ENCODE assay signal across 10 cellular contexts in genomic region chr19:35755160-35755549, GRCh38. TPM values are rescaled to one million over a fixed set of nuclear protein-coding genes. Genes with fewer than 3 reads are reported as not detected.
DNase-seq lines count a peak whose midpoint lies in the region; ATAC-seq and TF ChIP-seq lines count a peak whose summit lies in the region.
"Had no signal": no experiment of that assay in that cellular context is flagged by ENCODE, and none has a peak within 500 bp of the region (broad histone marks: within the 10 kb centered on the region; RNA-seq: fewer than 3 reads in every experiment).

No MANE protein-coding gene starts in this region.

- H2BK12ac ChIP-seq in mesenchymal stem cell (ENCODE audit: low read length in 2 of 2): peak overlapping the region in 1 of 2 experiments; percentile 88

- CTCF ChIA-PET in activated CD8-positive, alpha-beta memory T cell treated with anti-CD3 and anti-CD28 coated beads, Interleukin-2, amount 10 ng/mL, durations not matched to agents 7 days and 5 days (lab: Charles Lee): no interaction called here

- peaks cover 2% of the 10 kb centered on the region for H3K36me3 Mint-ChIP-seq in activated T-cell treated with anti-CD3 and anti-CD28 coated beads, Interleukin-2, amount 50 U/mL, for 4 hours (ENCODE audit: insufficient read depth)
- peaks cover 8% of the 10 kb centered on the region for H3K36me3 Mint-ChIP-seq in chondrocyte (ENCODE audit: low read depth)
- H3K36me3 Mint-ChIP-seq in activated CD8-positive, alpha-beta memory T cell treated with anti-CD3 and anti-CD28 coated beads, Interleukin-2, amount 10 ng/mL, durations not matched to agents 7 days and 5 days: peaks cover 15% of the 10 kb centered on the region

- peak overlapping the region; percentile 44 for H2BK15ac ChIP-seq in mesenchymal stem cell (ENCODE audit: low read depth, poor library complexity, severe bottlenecking)

- H2AFZ ChIP-seq in mesenchymal stem cell (ENCODE audit: low read depth, low read length): no peak overlapping the region

- WGBS in mesenchymal stem cell: 69% methylated on average over 16 of the region's 16 CpGs

- H3K4me3 ChIP-seq in mesenchymal stem cell (ENCODE audit: insufficient read depth in 1 of 2, low read depth in 1 of 2, low read length in 2 of 2) (peak overlapping the region in 1 of 2 experiments; percentile 99), thoracic aorta (peak overlapping the region; percentile 77)

- H3K27ac Mint-ChIP-seq in chondrocyte (ENCODE audit: unreplicated experiment): peak overlapping the region; percentile 53
- H3K27ac Mint-ChIP-seq in activated CD8-positive, alpha-beta memory T cell treated with anti-CD3 and anti-CD28 coated beads, Interleukin-2, amount 10 ng/mL, durations not matched to agents 7 days and 5 days: no peak overlapping the region

- DNase-seq in activated T-cell treated with anti-CD3 and anti-CD28 coated beads, Interleukin-2, amount 50 U/mL, for 4 hours: no peak
- DNase-seq in activated T-cell treated with anti-CD3 and anti-CD28 coated beads, Interleukin-2, amount 50 U/mL, for 48 hours: no peak
- DNase-seq in chondrocyte (ENCODE audit: low spot score) (no peak), mesenchymal stem cell (no peak), thoracic aorta (ENCODE audit: low spot score) (no peak), NCI-H1092 (lab: John Stamatoyannopoulos, UW) (no peak)
- DNase-seq in activated CD8-positive, alpha-beta memory T cell treated with anti-CD3 and anti-CD28 coated beads, Interleukin-2, amount 10 ng/mL, durations not matched to agents 7 days and 5 days: no peak

- H4K91ac ChIP-seq in mesenchymal stem cell (ENCODE audit: low read length): peak overlapping the region; percentile 85

- no peak for TF ChIP-seq CTCF in chondrocyte (IDR thresholded peaks at IDR 0.05)
- TF ChIP-seq CTCF in thoracic aorta (IDR thresholded peaks at IDR 0.05): no peak

- no peaks in the 10 kb centered on the region for H3K9me3 ChIP-seq in mesenchymal stem cell (ENCODE audit: control insufficient read depth, low read length)
- H3K9me3 ChIP-seq in thoracic aorta: no peaks in the 10 kb centered on the region

- no peak for ATAC-seq in activated T-cell treated with anti-CD3 and anti-CD28 coated beads, Interleukin-2, amount 50 U/mL, for 4 hours
- ATAC-seq in thoracic aorta (ENCODE audit: insufficient number of reproducible peaks, low FRiP score, low read depth): no peak
- ATAC-seq in activated CD8-positive, alpha-beta memory T cell treated with anti-CD3 and anti-CD28 coated beads, Interleukin-2, amount 10 ng/mL, durations not matched to agents 7 days and 5 days: no peak
- no peak for ATAC-seq in GM21576 (IDR thresholded peaks at IDR 0.05; ENCODE audit: unreplicated experiment)

- no peak overlapping the region for H3K4me2 ChIP-seq in mesenchymal stem cell (ENCODE audit: low read length, poor library complexity, severe bottlenecking)
- H3K4me2 ChIP-seq: KMS-11 had no signal

- no peaks in the 10 kb centered on the region for H3K27me3 ChIP-seq in mesenchymal stem cell (ENCODE audit: control insufficient read depth in 1 of 2, insufficient read depth in 1 of 2, low read length in 2 of 2)
- H3K27me3 ChIP-seq in thoracic aorta (replicated peaks; ENCODE audit: insufficient read depth): no peaks in the 10 kb centered on the region

- no peaks in the 10 kb centered on the region for H3K9me3 Mint-ChIP-seq in activated T-cell treated with anti-CD3 and anti-CD28 coated beads, Interleukin-2, amount 50 U/mL, for 4 hours
- H3K9me3 Mint-ChIP-seq in chondrocyte (ENCODE audit: low read depth): no peaks in the 10 kb centered on the region
- H3K9me3 Mint-ChIP-seq in activated CD8-positive, alpha-beta memory T cell treated with anti-CD3 and anti-CD28 coated beads, Interleukin-2, amount 10 ng/mL, durations not matched to agents 7 days and 5 days (ENCODE audit: low read depth): no peaks in the 10 kb centered on the region

- H3K36me3 ChIP-seq in mesenchymal stem cell (ENCODE audit: control insufficient read depth in 1 of 2, insufficient read depth in 2 of 2, low read depth in 1 of 2, low read length in 2 of 2) (peaks cover 41 to 56% of the 10 kb centered on the region in 2 experiments), thoracic aorta (peaks cover 19% of the 10 kb centered on the region)

- peak overlapping the region; percentile 99 for H3K9ac ChIP-seq in mesenchymal stem cell (ENCODE audit: low read length)
- H3K9ac ChIP-seq: KMS-11 had no signal

- H2BK120ac ChIP-seq in mesenchymal stem cell (ENCODE audit: low read depth, low read length): peak overlapping the region; percentile 91

- H3K27me3 Mint-ChIP-seq in activated T-cell treated with anti-CD3 and anti-CD28 coated beads, Interleukin-2, amount 50 U/mL, for 4 hours (ENCODE audit: low read depth): peaks cover 5% of the 10 kb centered on the region
- no peaks in the 10 kb centered on the region for H3K27me3 Mint-ChIP-seq in chondrocyte (ENCODE audit: low read depth)
- H3K27me3 Mint-ChIP-seq in activated CD8-positive, alpha-beta memory T cell treated with anti-CD3 and anti-CD28 coated beads, Interleukin-2, amount 10 ng/mL, durations not matched to agents 7 days and 5 days: no peaks in the 10 kb centered on the region

- H3K4me1 ChIP-seq in mesenchymal stem cell (ENCODE audit: control insufficient read depth, insufficient read depth, low read depth, low read length) (peaks cover 35% of the 10 kb centered on the region), thoracic aorta (ENCODE audit: control insufficient read depth in 1 of 2, low read depth in 2 of 2) (peaks cover 11 to 51% of the 10 kb centered on the region in 2 donors)

- no peak overlapping the region for H2BK5ac ChIP-seq in mesenchymal stem cell (ENCODE audit: low read depth, low read length, poor library complexity, severe bottlenecking)

- H4K8ac ChIP-seq in mesenchymal stem cell (ENCODE audit: low read length): peak overlapping the region; percentile 83

- peaks cover 29% of the 10 kb centered on the region for H3K4me1 Mint-ChIP-seq in activated T-cell treated with anti-CD3 and anti-CD28 coated beads, Interleukin-2, amount 50 U/mL, for 4 hours (ENCODE audit: low read depth)
- peaks cover 40% of the 10 kb centered on the region for H3K4me1 Mint-ChIP-seq in chondrocyte (ENCODE audit: low read depth)
- H3K4me1 Mint-ChIP-seq in activated CD8-positive, alpha-beta memory T cell treated with anti-CD3 and anti-CD28 coated beads, Interleukin-2, amount 10 ng/mL, durations not matched to agents 7 days and 5 days: peaks cover 31% of the 10 kb centered on the region

- H3K79me1 ChIP-seq in mesenchymal stem cell (replicated peaks; ENCODE audit: low read length, poor library complexity, severe bottlenecking): peaks cover 33% of the 10 kb centered on the region

- H3K4ac ChIP-seq in mesenchymal stem cell (ENCODE audit: low read depth in 1 of 2, low read length in 2 of 2): peak overlapping the region in 1 of 2 experiments; percentile 87

- H3K27ac ChIP-seq in mesenchymal stem cell (ENCODE audit: low read length, poor library complexity, severe bottlenecking): no peak overlapping the region
- peak overlapping the region; percentile 98 to 99 for H3K27ac ChIP-seq in thoracic aorta
- H3K27ac ChIP-seq: C4-2B, KMS-11 had no signal

- H3K18ac ChIP-seq in mesenchymal stem cell (ENCODE audit: low read depth in 1 of 2, low read length in 2 of 2): peak overlapping the region; percentile 69 to 100

- H3K23ac ChIP-seq in mesenchymal stem cell (ENCODE audit: low read length in 2 of 2): peak overlapping the region in 1 of 2 experiments; percentile 50

- H3K4me3 Mint-ChIP-seq in activated T-cell treated with anti-CD3 and anti-CD28 coated beads, Interleukin-2, amount 50 U/mL, for 4 hours: peak overlapping the region; percentile 24
- no peak overlapping the region for H3K4me3 Mint-ChIP-seq in chondrocyte (ENCODE audit: unreplicated experiment)
- no peak overlapping the region for H3K4me3 Mint-ChIP-seq in activated CD8-positive, alpha-beta memory T cell treated with anti-CD3 and anti-CD28 coated beads, Interleukin-2, amount 10 ng/mL, durations not matched to agents 7 days and 5 days

- no peak overlapping the region for H2AK5ac ChIP-seq in mesenchymal stem cell (ENCODE audit: low read length, severe bottlenecking)

- H3K14ac ChIP-seq in mesenchymal stem cell (ENCODE audit: low read length in 2 of 2): peak overlapping the region in 1 of 2 experiments; percentile 13

RNA-seq across cellular contexts. Expression of gene HSPB6, which starts 1.7 kb away (rescaled TPM):
- total RNA-seq in activated T-cell treated with anti-CD3 and anti-CD28 coated beads, Interleukin-2, amount 50 U/mL, for 4 hours: under 1 TPM; 0.22 to 0.46 (median 0.37) TPM
- total RNA-seq in chondrocyte: 0.75 to 5.7 TPM (median 5.0 TPM) in 3 replicates
- 418 TPM for polyA plus RNA-seq in mesenchymal stem cell (2013, experiment 1 of 2)
- 419 TPM for polyA plus RNA-seq in mesenchymal stem cell (2013, experiment 2 of 2)
- 100 to 1,000 TPM in 1 of 2 donors, 10 to 100 TPM in 1; 78.6 to 130 TPM for total RNA-seq in thoracic aorta
- not detected for total RNA-seq in activated CD8-positive, alpha-beta memory T cell treated with anti-CD3 and anti-CD28 coated beads, Interleukin-2, amount 10 ng/mL, durations not matched to agents 7 days and 5 days

RNA-seq across cellular contexts. Expression of gene PROSER3, which starts 2.8 kb away (rescaled TPM):
- 10 to 100 TPM; 27.2 to 33.7 (median 27.3) TPM for total RNA-seq in activated T-cell treated with anti-CD3 and anti-CD28 coated beads, Interleukin-2, amount 50 U/mL, for 4 hours
- total RNA-seq in chondrocyte: 17.4 to 24.6 TPM (median 20.3 TPM) in 3 replicates
- polyA plus RNA-seq in mesenchymal stem cell (2013, experiment 1 of 2): 30.8 TPM
- 27.8 TPM for polyA plus RNA-seq in mesenchymal stem cell (2013, experiment 2 of 2)
- total RNA-seq in thoracic aorta: 10 to 100 TPM; 11.1 to 16.6 TPM
- 10 to 100 TPM; 46.5 to 57.8 TPM for total RNA-seq in activated CD8-positive, alpha-beta memory T cell treated with anti-CD3 and anti-CD28 coated beads, Interleukin-2, amount 10 ng/mL, durations not matched to agents 7 days and 5 days

RNA-seq across cellular contexts. Expression of gene LIN37, which starts 6.8 kb away (rescaled TPM):
- 1 to 10 TPM; 5.8 to 6.4 (median 6.4) TPM for total RNA-seq in activated T-cell treated with anti-CD3 and anti-CD28 coated beads, Interleukin-2, amount 50 U/mL, for 4 hours
- total RNA-seq in chondrocyte: 11.9 to 18.6 TPM (median 13.5 TPM) in 3 replicates
- 11.1 TPM for polyA plus RNA-seq in mesenchymal stem cell (2013, experiment 1 of 2)
- 11.4 TPM for polyA plus RNA-seq in mesenchymal stem cell (2013, experiment 2 of 2)
- total RNA-seq in thoracic aorta: 10 to 100 TPM in 1 of 2 donors, 1 to 10 TPM in 1; 9.9 to 30.5 TPM
- 1 to 10 TPM; 8.9 to 9.2 TPM for total RNA-seq in activated CD8-positive, alpha-beta memory T cell treated with anti-CD3 and anti-CD28 coated beads, Interleukin-2, amount 10 ng/mL, durations not matched to agents 7 days and 5 days

RNA-seq across cellular contexts. Expression of gene PSENEN, which starts 9.7 kb away (rescaled TPM):
- 10 to 100 TPM; 46.1 to 49.3 (median 47.9) TPM for total RNA-seq in activated T-cell treated with anti-CD3 and anti-CD28 coated beads, Interleukin-2, amount 50 U/mL, for 4 hours
- 59.9 to 71.1 TPM (median 61.8 TPM) in 3 replicates for total RNA-seq in chondrocyte
- polyA plus RNA-seq in mesenchymal stem cell (2013, experiment 1 of 2): 131 TPM
- polyA plus RNA-seq in mesenchymal stem cell (2013, experiment 2 of 2): 134 TPM
- 10 to 100 TPM; 25.5 to 30.1 TPM for total RNA-seq in thoracic aorta
- total RNA-seq in activated CD8-positive, alpha-beta memory T cell treated with anti-CD3 and anti-CD28 coated beads, Interleukin-2, amount 10 ng/mL, durations not matched to agents 7 days and 5 days: 10 to 100 TPM; 39.1 to 49.0 TPM

RNA-seq across cellular contexts. Expression of gene U2AF1L4, which starts 9.9 kb away (rescaled TPM):
- total RNA-seq in activated T-cell treated with anti-CD3 and anti-CD28 coated beads, Interleukin-2, amount 50 U/mL, for 4 hours: 10 to 100 TPM; 18.9 to 25.2 (median 19.4) TPM
- 22.9 to 28.8 TPM (median 24.7 TPM) in 3 replicates for total RNA-seq in chondrocyte
- 13.8 TPM for polyA plus RNA-seq in mesenchymal stem cell (2013, experiment 1 of 2)
- 12.8 TPM for polyA plus RNA-seq in mesenchymal stem cell (2013, experiment 2 of 2)
- total RNA-seq in thoracic aorta: 10 to 100 TPM; 34.4 to 42.6 TPM
- total RNA-seq in activated CD8-positive, alpha-beta memory T cell treated with anti-CD3 and anti-CD28 coated beads, Interleukin-2, amount 10 ng/mL, durations not matched to agents 7 days and 5 days: 10 to 100 TPM; 25.1 to 35.6 TPM

Comparison
In these comparisons a context has a peak if more than half of its experiments do, and no peak if none do; other contexts are left out.
1. RNA of gene HSPB6, which starts 1.7 kb away (total RNA-seq): 78.6 to 130 TPM in thoracic aorta; 0.75 to 5.7 TPM in chondrocyte, 0.22 to 0.46 TPM in activated T-cell treated with anti-CD3 and anti-CD28 coated beads, Interleukin-2, amount 50 U/mL, for 4 hours and not detected in activated CD8-positive, alpha-beta memory T cell treated with anti-CD3 and anti-CD28 coated beads, Interleukin-2, amount 10 ng/mL, durations not matched to agents 7 days and 5 days; every median in the first group is over 10 times any median in the second.